ENCODE assay signal across 9 cellular contexts in genomic region chr16:89395150-89396142, GRCh38.
DNase-seq lines count a peak whose midpoint lies in the region; ATAC-seq, FAIRE-seq and TF ChIP-seq lines count a peak whose summit lies in the region.
"Had no signal": no experiment of that assay in that cellular context is flagged by ENCODE, and none has a peak within 500 bp of the region (broad histone marks: within the 10 kb centered on the region; RNA-seq: fewer than 3 reads in every experiment).

No MANE protein-coding gene starts in this region.

- peaks cover 3% of the 10 kb centered on the region; the same call in 1 of the 2 replicates for H3K36me3 ChIP-seq in IMR-90 (ENCODE audit: control insufficient read depth, insufficient read depth, low read length)
- H3K36me3 ChIP-seq in bronchial epithelial cell (ENCODE audit: control insufficient read depth, insufficient read depth, low read length): peaks cover 9% of the 10 kb centered on the region

- peak; percentile 50 for FAIRE-seq in bronchial epithelial cell (lab: Jason Lieb, UNC)
- FAIRE-seq: GM12878 had no signal

- no peak overlapping the region for H3K9ac ChIP-seq in IMR-90 (ENCODE audit: low read depth, low read length)

- ATAC-seq in IMR-90 (ENCODE audit: low read depth) (peak; percentile 88), left colon (peak; percentile 92), GM21737 (IDR thresholded peaks at IDR 0.05; ENCODE audit: unreplicated experiment) (no peak)
- ATAC-seq: GM12878 had no signal

- peak overlapping the region; percentile 37 for H2AFZ ChIP-seq in IMR-90 (replicated peaks; ENCODE audit: low read length, poor library complexity)

- intact Hi-C loops in IMR-90 (cut with micrococcal nuclease) (no loop called here), left colon (cut with DNase I, micrococcal nuclease) (no loop called here)

- no peak overlapping the region for H2BK120ac ChIP-seq in IMR-90 (ENCODE audit: low read depth, low read length)

- no peak overlapping the region for H4K91ac ChIP-seq in IMR-90 (ENCODE audit: insufficient read depth, low read depth, low read length)

- H2BK15ac ChIP-seq in IMR-90 (ENCODE audit: low read depth, low read length): no peak overlapping the region

- peak overlapping the region; percentile 39 for H3K4me2 ChIP-seq in IMR-90 (ENCODE audit: low read depth, low read length)

- H3K9me1 ChIP-seq in IMR-90 (ENCODE audit: insufficient read depth, low read length): peaks cover 45% of the 10 kb centered on the region

- H3K79me1 ChIP-seq in IMR-90 (ENCODE audit: low read depth in 1 of 2, low read length in 2 of 2): peaks cover 14 to 84% of the 10 kb centered on the region in 2 experiments

- H3K4me1 ChIP-seq in IMR-90 (ENCODE audit: control insufficient read depth, insufficient read depth, low read length): peaks cover 17% of the 10 kb centered on the region

- H3K56ac ChIP-seq in IMR-90 (ENCODE audit: extremely low read depth, insufficient read depth, low read length): no peak overlapping the region

- POLR2A ChIA-PET in AG04450 (lab: Yijun Ruan, JAX) (interaction anchor here (1.0 kb wide), 1 partner anchor 94 kb away, joined by 4 read pairs; no protein-coding TSS in a partner anchor), IMR-90 (lab: Charles Lee; ENCODE audit: unreplicated experiment) (no interaction called here)

- no peak overlapping the region for H4K5ac ChIP-seq in IMR-90 (ENCODE audit: low read depth, low read length)

- H3K27me3 ChIP-seq in AG04450 (ENCODE audit: control insufficient read depth, insufficient read depth, low read length) (no peaks in the 10 kb centered on the region), IMR-90 (ENCODE audit: control insufficient read depth, insufficient read depth, low read length) (no peaks in the 10 kb centered on the region), bronchial epithelial cell (ENCODE audit: control insufficient read depth, insufficient read depth, low read length) (no peaks in the 10 kb centered on the region)

- no peak overlapping the region for H3K4ac ChIP-seq in IMR-90 (ENCODE audit: low read depth, low read length)

- no peak overlapping the region for H2AK9ac ChIP-seq in IMR-90 (replicated peaks; ENCODE audit: low read depth, low read length, poor library complexity)

- H3K23ac ChIP-seq in IMR-90 (ENCODE audit: low read depth, low read length): 0 out of 2 replicates have a peak overlapping the region, but pooled peaks have one; percentile 65

- no peak overlapping the region for H2BK20ac ChIP-seq in IMR-90 (ENCODE audit: low read depth, low read length)

- H3K14ac ChIP-seq in IMR-90 (replicated peaks; ENCODE audit: low read depth, low read length): no peak overlapping the region

- H3K18ac ChIP-seq in IMR-90 (ENCODE audit: low read depth, low read length): no peak overlapping the region

- no peak overlapping the region for H4K8ac ChIP-seq in IMR-90 (ENCODE audit: low read depth in 2 of 2, low read length in 2 of 2)

- BruUV-seq in IMR-90 (replicated peaks; lab: Mats Ljungman, UMichigan): no TSS peak

- peaks cover 90% of the 10 kb centered on the region for H4K20me1 ChIP-seq in IMR-90 (ENCODE audit: insufficient read depth, low read length)

- CTCF ChIA-PET in AG04450 (lab: Charles Lee) (interaction anchor here (0.5 to 1.4 kb wide), 2 partner anchors 10 to 96 kb away, joined by 4 read pairs; no protein-coding TSS in a partner anchor), IMR-90 (lab: Yijun Ruan, JAX) (no interaction called here)

- H3K4me3 ChIP-seq in AG04450 (ENCODE audit: low read depth, low read length) (no peak overlapping the region; the same call in 1 of the 2 replicates), IMR-90 (ENCODE audit: insufficient read depth, low read depth, low read length) (no peak overlapping the region), bronchial epithelial cell (ENCODE audit: low read depth, low read length) (no peak overlapping the region)
- H3K4me3 ChIP-seq: GM12878 had no signal

- H3K27ac ChIP-seq in AG04450 (ENCODE audit: low read depth, low read length) (peak overlapping the region; percentile 4), IMR-90 (ENCODE audit: insufficient read depth, low read length) (no peak overlapping the region)

- no peaks in the 10 kb centered on the region; the same call in 1 of the 2 replicates for H3K9me3 ChIP-seq in AG04450 (ENCODE audit: control insufficient read depth, insufficient read depth, low read length)
- H3K9me3 ChIP-seq in IMR-90 (ENCODE audit: control insufficient read depth, insufficient read depth, low read length): no peaks in the 10 kb centered on the region

- in situ Hi-C loops in IMR-90 (cut with MboI; ENCODE audit: low sequenced_read_pairs): no loop called here

- DNase-seq in AG04450 (ENCODE audit: low read depth, low spot score) (peak; percentile 95), IMR-90 (peak; percentile 98), bronchial epithelial cell (ENCODE audit: low read depth) (peak; percentile 93), left colon (peak; percentile 74 to 87), superior temporal gyrus (ENCODE audit: extremely low spot score) (peak; percentile 87)
- no peak for DNase-seq in activated CD8-positive, alpha-beta memory T cell treated with anti-CD3 and anti-CD28 coated beads, Interleukin-2, amount 50 U/mL, for 48 hours
- DNase-seq in activated CD4-positive, alpha-beta T cell treated with anti-CD3 and anti-CD28 coated beads for 1 hour: no peak

- no peak overlapping the region for H2BK5ac ChIP-seq in IMR-90 (ENCODE audit: low read depth, low read length, poor library complexity, severe bottlenecking)

- TF ChIP-seq RAD21 in IMR-90 (IDR thresholded peaks at IDR 0.05; ENCODE audit: low read length): peak; percentile 31

- WGBS in IMR-90 (ENCODE audit: extremely low coverage in 2 of 2, insufficient read length in 1 of 2), 2 experiments: 33% methylated on average over 22 of the region's 28 CpGs; no CpG with 5 or more reads in 1 of the 2 experiments

- no peak overlapping the region for H2AK5ac ChIP-seq in IMR-90 (ENCODE audit: low read depth, low read length)

- no peak for TF ChIP-seq POLR2A in IMR-90 (IDR thresholded peaks at IDR 0.05; ENCODE audit: low read depth, low read length)

- no peak for TF ChIP-seq CTCF in AG04450 (IDR thresholded peaks at IDR 0.05; ENCODE audit: low read depth, low read length)
- no peak for TF ChIP-seq CTCF in IMR-90 (conservative IDR thresholded peaks at IDR 0.05; ENCODE audit: low read depth, low read length)
- no peak for TF ChIP-seq CTCF in bronchial epithelial cell (IDR thresholded peaks at IDR 0.05; ENCODE audit: insufficient read depth, low read length, severe bottlenecking)

- dilution Hi-C loops in IMR-90 (cut with HindIII; ENCODE audit: low sequenced_read_pairs, unreplicated experiment): no loop called here

TF ChIP-seq in IMR-90, 13 proteins besides CTCF, POLR2A, EP300 and RAD21:
- peak; percentile 92 for TF ChIP-seq USF2 (IDR thresholded peaks at IDR 0.05; ENCODE audit: low read depth, low read length)
- TF ChIP-seq NFE2L2 (IDR thresholded peaks at IDR 0.05; ENCODE audit: low read depth, low read length): no peak; the same call in 1 of the 2 replicates
- peak; percentile 95 for TF ChIP-seq CEBPB (IDR thresholded peaks at IDR 0.05; ENCODE audit: low read depth, low read length)
- no peak; the same call in 1 of the 2 replicates for TF ChIP-seq RFX5 (IDR thresholded peaks at IDR 0.05; ENCODE audit: low read depth, low read length)
- TF ChIP-seq MAFK (IDR thresholded peaks at IDR 0.05; ENCODE audit: low read depth, low read length): no peak
- TF ChIP-seq CHD1 (IDR thresholded peaks at IDR 0.05; ENCODE audit: low read depth, low read length): no peak
- peak; percentile 23; the same call in 1 of the 2 replicates for TF ChIP-seq SMC3 (IDR thresholded peaks at IDR 0.05; ENCODE audit: low read depth, low read length)
- peak; percentile 98 for TF ChIP-seq BHLHE40 (IDR thresholded peaks at IDR 0.05; ENCODE audit: low read depth, low read length)
- peak; percentile 75; the same call in 1 of the 2 replicates for TF ChIP-seq MXI1 (IDR thresholded peaks at IDR 0.05; ENCODE audit: borderline replicate concordance, low read depth, low read length)
- TF ChIP-seq MAZ (IDR thresholded peaks at IDR 0.05; ENCODE audit: borderline replicate concordance, low read depth, low read length): peak; percentile 64; the same call in 1 of the 2 replicates
- peak; percentile 41; the same call in 1 of the 2 replicates for TF ChIP-seq FOS (IDR thresholded peaks at IDR 0.05; ENCODE audit: low read depth, low read length)
- no peak for TF ChIP-seq ELK1 (IDR thresholded peaks at IDR 0.05; ENCODE audit: borderline replicate concordance, low read depth, low read length)
- TF ChIP-seq RCOR1 (IDR thresholded peaks at IDR 0.05; ENCODE audit: insufficient replicate concordance, low read length): peak; percentile 67
TF ChIP-seq in IMR-90: peak in this region for 8.

Comparison
In these comparisons a context has a peak if more than half of its experiments do, and no peak if none do; other contexts are left out.
1. DNase-seq: peak in AG04450 (single experiment), IMR-90 (single experiment), bronchial epithelial cell (single experiment), left colon (2 of 2) and superior temporal gyrus (single experiment); none in activated CD8-positive, alpha-beta memory T cell treated with anti-CD3 and anti-CD28 coated beads, Interleukin-2, amount 50 U/mL, for 48 hours (single experiment) and activated CD4-positive, alpha-beta T cell treated with anti-CD3 and anti-CD28 coated beads for 1 hour (single experiment).